In the genomic region with DNA sequence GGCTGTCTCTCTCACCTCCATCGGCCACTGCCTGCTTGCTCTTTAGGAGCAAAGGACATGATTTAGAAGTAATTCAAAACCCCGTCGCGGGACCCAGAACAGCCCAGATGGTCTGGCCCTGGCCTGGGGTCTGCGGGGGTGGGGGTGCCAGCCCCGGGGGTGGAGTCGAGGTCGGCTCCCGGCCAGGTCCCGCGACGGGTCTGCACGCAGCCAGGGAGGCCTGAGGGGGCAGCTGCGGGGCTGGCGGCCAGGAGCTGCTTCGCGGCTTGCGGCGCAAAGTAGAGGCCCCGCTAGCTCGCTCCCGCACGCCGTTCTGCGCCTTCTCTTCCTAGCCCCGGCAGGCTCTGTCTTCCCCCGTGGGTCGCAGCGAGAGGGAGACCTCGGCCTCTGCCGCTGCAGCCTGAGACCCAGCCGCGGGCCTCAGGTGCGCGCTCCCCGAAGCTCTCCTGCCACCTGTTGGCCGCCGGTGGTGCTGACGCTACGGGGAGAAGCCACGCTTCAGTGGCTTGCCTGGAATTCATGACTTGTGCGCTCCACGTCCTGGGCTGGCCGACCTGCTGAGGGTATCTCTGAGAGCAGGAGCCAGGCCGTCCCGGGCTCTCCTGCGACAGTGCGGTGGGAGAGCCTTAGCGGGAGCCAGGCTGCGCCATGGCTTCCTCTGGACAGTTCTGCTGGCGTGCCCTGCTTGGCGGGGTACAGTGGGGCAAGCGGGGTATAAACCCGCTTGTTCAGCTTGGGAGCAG, we compare ENCODE assay signal across 2 cellular contexts.
TF ChIP-seq lines count a peak whose summit lies in the region.

No MANE protein-coding gene starts in this region.

TF ChIP-seq in HEK293, 187 proteins besides CTCF, POLR2A, EP300 and RAD21 (continued from another document and continues in another):
- TF ChIP-seq, protein P1, sequence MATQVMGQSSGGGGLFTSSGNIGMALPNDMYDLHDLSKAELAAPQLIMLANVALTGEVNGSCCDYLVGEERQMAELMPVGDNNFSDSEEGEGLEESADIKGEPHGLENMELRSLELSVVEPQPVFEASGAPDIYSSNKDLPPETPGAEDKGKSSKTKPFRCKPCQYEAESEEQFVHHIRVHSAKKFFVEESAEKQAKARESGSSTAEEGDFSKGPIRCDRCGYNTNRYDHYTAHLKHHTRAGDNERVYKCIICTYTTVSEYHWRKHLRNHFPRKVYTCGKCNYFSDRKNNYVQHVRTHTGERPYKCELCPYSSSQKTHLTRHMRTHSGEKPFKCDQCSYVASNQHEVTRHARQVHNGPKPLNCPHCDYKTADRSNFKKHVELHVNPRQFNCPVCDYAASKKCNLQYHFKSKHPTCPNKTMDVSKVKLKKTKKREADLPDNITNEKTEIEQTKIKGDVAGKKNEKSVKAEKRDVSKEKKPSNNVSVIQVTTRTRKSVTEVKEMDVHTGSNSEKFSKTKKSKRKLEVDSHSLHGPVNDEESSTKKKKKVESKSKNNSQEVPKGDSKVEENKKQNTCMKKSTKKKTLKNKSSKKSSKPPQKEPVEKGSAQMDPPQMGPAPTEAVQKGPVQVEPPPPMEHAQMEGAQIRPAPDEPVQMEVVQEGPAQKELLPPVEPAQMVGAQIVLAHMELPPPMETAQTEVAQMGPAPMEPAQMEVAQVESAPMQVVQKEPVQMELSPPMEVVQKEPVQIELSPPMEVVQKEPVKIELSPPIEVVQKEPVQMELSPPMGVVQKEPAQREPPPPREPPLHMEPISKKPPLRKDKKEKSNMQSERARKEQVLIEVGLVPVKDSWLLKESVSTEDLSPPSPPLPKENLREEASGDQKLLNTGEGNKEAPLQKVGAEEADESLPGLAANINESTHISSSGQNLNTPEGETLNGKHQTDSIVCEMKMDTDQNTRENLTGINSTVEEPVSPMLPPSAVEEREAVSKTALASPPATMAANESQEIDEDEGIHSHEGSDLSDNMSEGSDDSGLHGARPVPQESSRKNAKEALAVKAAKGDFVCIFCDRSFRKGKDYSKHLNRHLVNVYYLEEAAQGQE (tag by site-specific recombination; IDR thresholded peaks at IDR 0.05) = peak; percentile 40
- TF ChIP-seq, protein P2, sequence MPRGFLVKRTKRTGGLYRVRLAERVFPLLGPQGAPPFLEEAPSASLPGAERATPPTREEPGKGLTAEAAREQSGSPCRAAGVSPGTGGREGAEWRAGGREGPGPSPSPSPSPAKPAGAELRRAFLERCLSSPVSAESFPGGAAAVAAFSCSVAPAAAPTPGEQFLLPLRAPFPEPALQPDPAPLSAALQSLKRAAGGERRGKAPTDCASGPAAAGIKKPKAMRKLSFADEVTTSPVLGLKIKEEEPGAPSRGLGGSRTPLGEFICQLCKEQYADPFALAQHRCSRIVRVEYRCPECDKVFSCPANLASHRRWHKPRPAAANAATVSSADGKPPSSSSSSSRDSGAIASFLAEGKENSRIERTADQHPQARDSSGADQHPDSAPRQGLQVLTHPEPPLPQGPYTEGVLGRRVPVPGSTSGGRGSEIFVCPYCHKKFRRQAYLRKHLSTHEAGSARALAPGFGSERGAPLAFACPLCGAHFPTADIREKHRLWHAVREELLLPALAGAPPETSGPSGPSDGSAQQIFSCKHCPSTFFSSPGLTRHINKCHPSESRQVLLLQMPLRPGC (tag by site-specific recombination; IDR thresholded peaks at IDR 0.05) = peak; percentile 43; the same call in 1 of the 2 replicates
- TF ChIP-seq ZNF791 (tag by site-specific recombination; IDR thresholded peaks at IDR 0.05) = no peak; the same call in 1 of the 2 replicates
- TF ChIP-seq ZNF341 (tag by site-specific recombination; IDR thresholded peaks at IDR 0.05; ENCODE audit: low read depth) = no peak
- peak; percentile 100 for TF ChIP-seq SCRT2 (tag by site-specific recombination; IDR thresholded peaks at IDR 0.05)
- TF ChIP-seq ZBTB8A (tag by site-specific recombination; IDR thresholded peaks at IDR 0.05) = peak; percentile 76
- TF ChIP-seq KLF1 (tag by site-specific recombination; IDR thresholded peaks at IDR 0.05) = no peak
- no peak for TF ChIP-seq IKZF3 (tag by site-specific recombination; IDR thresholded peaks at IDR 0.05)
- no peak for TF ChIP-seq ZNF830 (tag by site-specific recombination; IDR thresholded peaks at IDR 0.05; ENCODE audit: low read depth)
- TF ChIP-seq ZBTB48 (tag by site-specific recombination; IDR thresholded peaks at IDR 0.05) = peak; percentile 52; the same call in 1 of the 2 replicates
- peak; percentile 95 for TF ChIP-seq ZNF561 (tag by site-specific recombination; IDR thresholded peaks at IDR 0.05; ENCODE audit: borderline replicate concordance)
- no peak for TF ChIP-seq ZNF555 (tag by site-specific recombination; conservative IDR thresholded peaks at IDR 0.05)
- TF ChIP-seq ZNF214 (tag by site-specific recombination; IDR thresholded peaks at IDR 0.05; ENCODE audit: borderline replicate concordance) = no peak
- TF ChIP-seq ZNF221 (tag by site-specific recombination; IDR thresholded peaks at IDR 0.05; ENCODE audit: borderline replicate concordance) = no peak
- TF ChIP-seq YY1 (tag by site-specific recombination; IDR thresholded peaks at IDR 0.05) = peak; percentile 31; the same call in 1 of the 2 replicates
- TF ChIP-seq, protein P3, sequence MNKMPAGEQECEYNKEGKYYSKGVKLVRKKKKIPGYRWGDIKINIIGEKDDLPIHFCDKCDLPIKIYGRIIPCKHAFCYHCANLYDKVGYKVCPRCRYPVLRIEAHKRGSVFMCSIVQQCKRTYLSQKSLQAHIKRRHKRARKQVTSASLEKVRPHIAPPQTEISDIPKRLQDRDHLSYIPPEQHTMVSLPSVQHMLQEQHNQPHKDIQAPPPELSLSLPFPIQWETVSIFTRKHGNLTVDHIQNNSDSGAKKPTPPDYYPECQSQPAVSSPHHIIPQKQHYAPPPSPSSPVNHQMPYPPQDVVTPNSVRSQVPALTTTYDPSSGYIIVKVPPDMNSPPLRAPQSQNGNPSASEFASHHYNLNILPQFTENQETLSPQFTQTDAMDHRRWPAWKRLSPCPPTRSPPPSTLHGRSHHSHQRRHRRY (tag by site-specific recombination; IDR thresholded peaks at IDR 0.05) = no peak
- no peak for TF ChIP-seq ZNF239 (tag by site-specific recombination; IDR thresholded peaks at IDR 0.05)
- TF ChIP-seq HOXA7 (CRISPR knock-in tag; IDR thresholded peaks at IDR 0.05; ENCODE audit: borderline replicate concordance) = no peak
- TF ChIP-seq ZNF658 (tag by site-specific recombination; IDR thresholded peaks at IDR 0.05) = no peak
- peak; percentile 30; the same call in 1 of the 2 replicates for TF ChIP-seq ZNF121 (tag by site-specific recombination; IDR thresholded peaks at IDR 0.05)
- peak; percentile 90 for TF ChIP-seq GLIS2 (tag by site-specific recombination; IDR thresholded peaks at IDR 0.05)
- no peak for TF ChIP-seq ZFP3 (tag by site-specific recombination; IDR thresholded peaks at IDR 0.05; ENCODE audit: low read depth)
- TF ChIP-seq ZNF571 (tag by site-specific recombination; IDR thresholded peaks at IDR 0.05) = no peak
- no peak for TF ChIP-seq ZNF664 (tag by site-specific recombination; IDR thresholded peaks at IDR 0.05)
- TF ChIP-seq ZNF184 (tag by site-specific recombination; IDR thresholded peaks at IDR 0.05) = no peak
- peak; percentile 86; the same call in 1 of the 2 replicates for TF ChIP-seq ZBTB20 (tag by site-specific recombination; IDR thresholded peaks at IDR 0.05)
- no peak for TF ChIP-seq ZNF112 (tag by site-specific recombination; IDR thresholded peaks at IDR 0.05)

TF ChIP-seq in K562, 482 proteins besides CTCF, POLR2A, EP300 and RAD21 (continued from another document and continues in another):
- TF ChIP-seq, protein P4, sequence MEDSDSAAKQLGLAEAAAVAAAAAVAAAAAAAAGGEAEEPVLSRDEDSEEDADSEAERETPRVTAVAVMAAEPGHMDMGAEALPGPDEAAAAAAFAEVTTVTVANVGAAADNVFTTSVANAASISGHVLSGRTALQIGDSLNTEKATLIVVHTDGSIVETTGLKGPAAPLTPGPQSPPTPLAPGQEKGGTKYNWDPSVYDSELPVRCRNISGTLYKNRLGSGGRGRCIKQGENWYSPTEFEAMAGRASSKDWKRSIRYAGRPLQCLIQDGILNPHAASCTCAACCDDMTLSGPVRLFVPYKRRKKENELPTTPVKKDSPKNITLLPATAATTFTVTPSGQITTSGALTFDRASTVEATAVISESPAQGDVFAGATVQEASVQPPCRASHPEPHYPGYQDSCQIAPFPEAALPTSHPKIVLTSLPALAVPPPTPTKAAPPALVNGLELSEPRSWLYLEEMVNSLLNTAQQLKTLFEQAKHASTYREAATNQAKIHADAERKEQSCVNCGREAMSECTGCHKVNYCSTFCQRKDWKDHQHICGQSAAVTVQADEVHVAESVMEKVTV (CRISPR knock-in tag; IDR thresholded peaks at IDR 0.05) = peak; percentile 79
- TF ChIP-seq RBFOX2 (IDR thresholded peaks at IDR 0.05; ENCODE audit: low read depth, low read length) (peak; percentile 79), ZNF165 (CRISPR knock-in tag; IDR thresholded peaks at IDR 0.05; ENCODE audit: borderline replicate concordance) (no peak), PHF20 (IDR thresholded peaks at IDR 0.05; ENCODE audit: partially characterized antibody) (peak; percentile 31), CC2D1A (IDR thresholded peaks at IDR 0.05) (peak; percentile 81; the same call in 1 of the 2 replicates), ZNF263 (CRISPR knock-in tag; IDR thresholded peaks at IDR 0.05; ENCODE audit: borderline replicate concordance) (peak; percentile 36; the same call in 1 of the 2 replicates), ZFP30 (CRISPR knock-in tag; IDR thresholded peaks at IDR 0.05; ENCODE audit: borderline replicate concordance) (no peak), TEAD1 (CRISPR knock-in tag; IDR thresholded peaks at IDR 0.05) (peak in 1 of 2 experiments; percentile 92; a peak in 1 of 4 replicates), SMARCA5 (IDR thresholded peaks at IDR 0.05) (no peak), CBFA2T2 (conservative IDR thresholded peaks at IDR 0.05) (0 out of 2 replicates have a peak, but pooled peaks have one; percentile 2), CREB1 (IDR thresholded peaks at IDR 0.05) (peak; percentile 56; the same call in 1 of the 2 replicates), CREB1 (CRISPR knock-in tag; IDR thresholded peaks at IDR 0.05) (peak; percentile 71), DACH1 (IDR thresholded peaks at IDR 0.05; ENCODE audit: partially characterized antibody) (no peak), SPI1 (IDR thresholded peaks at IDR 0.05; ENCODE audit: borderline replicate concordance, low read depth, low read length) (no peak), RB1 (IDR thresholded peaks at IDR 0.05; ENCODE audit: low read depth) (peak; percentile 92), BCOR (IDR thresholded peaks at IDR 0.05) (0 out of 2 replicates have a peak, but pooled peaks have one; percentile 18), SUPT5H (IDR thresholded peaks at IDR 0.05) (no peak), SIN3A (IDR thresholded peaks at IDR 0.05; ENCODE audit: borderline replicate concordance in 2 of 2, control insufficient read depth in 1 of 2, low read depth in 2 of 2, low read length in 2 of 2) (peak in 1 of 2 experiments; percentile 37; a peak in 1 of 4 replicates), NRF1 (conservative IDR thresholded peaks at IDR 0.05 in 1 of 2, IDR thresholded peaks at IDR 0.05 in 1 of 2) (peak in 1 of 2 experiments; percentile 30; a peak in 1 of 4 replicates), NFIC (IDR thresholded peaks at IDR 0.05) (peak; percentile 43; the same call in 1 of the 2 replicates), RCOR1 (IDR thresholded peaks at IDR 0.05; ENCODE audit: borderline replicate concordance in 1 of 2, low read depth in 2 of 2, low read length in 2 of 2) (peak in 1 of 2 experiments; percentile 56; a peak in 2 of 4 replicates)
- TF ChIP-seq, protein P5, sequence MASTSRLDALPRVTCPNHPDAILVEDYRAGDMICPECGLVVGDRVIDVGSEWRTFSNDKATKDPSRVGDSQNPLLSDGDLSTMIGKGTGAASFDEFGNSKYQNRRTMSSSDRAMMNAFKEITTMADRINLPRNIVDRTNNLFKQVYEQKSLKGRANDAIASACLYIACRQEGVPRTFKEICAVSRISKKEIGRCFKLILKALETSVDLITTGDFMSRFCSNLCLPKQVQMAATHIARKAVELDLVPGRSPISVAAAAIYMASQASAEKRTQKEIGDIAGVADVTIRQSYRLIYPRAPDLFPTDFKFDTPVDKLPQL (IDR thresholded peaks at IDR 0.05; ENCODE audit: extremely low read depth, insufficient read length) = no peak
- TF ChIP-seq, protein P6, sequence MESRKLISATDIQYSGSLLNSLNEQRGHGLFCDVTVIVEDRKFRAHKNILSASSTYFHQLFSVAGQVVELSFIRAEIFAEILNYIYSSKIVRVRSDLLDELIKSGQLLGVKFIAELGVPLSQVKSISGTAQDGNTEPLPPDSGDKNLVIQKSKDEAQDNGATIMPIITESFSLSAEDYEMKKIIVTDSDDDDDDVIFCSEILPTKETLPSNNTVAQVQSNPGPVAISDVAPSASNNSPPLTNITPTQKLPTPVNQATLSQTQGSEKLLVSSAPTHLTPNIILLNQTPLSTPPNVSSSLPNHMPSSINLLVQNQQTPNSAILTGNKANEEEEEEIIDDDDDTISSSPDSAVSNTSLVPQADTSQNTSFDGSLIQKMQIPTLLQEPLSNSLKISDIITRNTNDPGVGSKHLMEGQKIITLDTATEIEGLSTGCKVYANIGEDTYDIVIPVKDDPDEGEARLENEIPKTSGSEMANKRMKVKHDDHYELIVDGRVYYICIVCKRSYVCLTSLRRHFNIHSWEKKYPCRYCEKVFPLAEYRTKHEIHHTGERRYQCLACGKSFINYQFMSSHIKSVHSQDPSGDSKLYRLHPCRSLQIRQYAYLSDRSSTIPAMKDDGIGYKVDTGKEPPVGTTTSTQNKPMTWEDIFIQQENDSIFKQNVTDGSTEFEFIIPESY (CRISPR knock-in tag; IDR thresholded peaks at IDR 0.05) = peak; percentile 99
- TF ChIP-seq, protein P7, sequence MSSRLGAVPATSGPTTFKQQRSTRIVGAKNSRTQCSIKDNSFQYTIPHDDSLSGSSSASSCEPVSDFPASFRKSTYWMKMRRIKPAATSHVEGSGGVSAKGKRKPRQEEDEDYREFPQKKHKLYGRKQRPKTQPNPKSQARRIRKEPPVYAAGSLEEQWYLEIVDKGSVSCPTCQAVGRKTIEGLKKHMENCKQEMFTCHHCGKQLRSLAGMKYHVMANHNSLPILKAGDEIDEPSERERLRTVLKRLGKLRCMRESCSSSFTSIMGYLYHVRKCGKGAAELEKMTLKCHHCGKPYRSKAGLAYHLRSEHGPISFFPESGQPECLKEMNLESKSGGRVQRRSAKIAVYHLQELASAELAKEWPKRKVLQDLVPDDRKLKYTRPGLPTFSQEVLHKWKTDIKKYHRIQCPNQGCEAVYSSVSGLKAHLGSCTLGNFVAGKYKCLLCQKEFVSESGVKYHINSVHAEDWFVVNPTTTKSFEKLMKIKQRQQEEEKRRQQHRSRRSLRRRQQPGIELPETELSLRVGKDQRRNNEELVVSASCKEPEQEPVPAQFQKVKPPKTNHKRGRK (tag; IDR thresholded peaks at IDR 0.05) = no peak
- TF ChIP-seq, protein P8, sequence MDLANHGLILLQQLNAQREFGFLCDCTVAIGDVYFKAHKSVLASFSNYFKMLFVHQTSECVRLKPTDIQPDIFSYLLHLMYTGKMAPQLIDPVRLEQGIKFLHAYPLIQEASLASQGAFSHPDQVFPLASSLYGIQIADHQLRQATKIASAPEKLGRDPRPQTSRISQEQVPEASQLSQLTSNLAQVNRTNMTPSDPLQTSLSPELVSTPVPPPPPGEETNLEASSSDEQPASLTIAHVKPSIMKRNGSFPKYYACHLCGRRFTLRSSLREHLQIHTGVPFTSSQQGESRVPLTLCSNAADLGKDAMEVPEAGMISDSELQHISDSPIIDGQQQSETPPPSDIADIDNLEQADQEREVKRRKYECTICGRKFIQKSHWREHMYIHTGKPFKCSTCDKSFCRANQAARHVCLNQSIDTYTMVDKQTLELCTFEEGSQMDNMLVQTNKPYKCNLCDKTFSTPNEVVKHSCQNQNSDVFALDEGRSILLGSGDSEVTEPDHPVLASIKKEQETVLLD (IDR thresholded peaks at IDR 0.05) = peak; percentile 32; the same call in 1 of the 2 replicates
- TF ChIP-seq, protein P9, sequence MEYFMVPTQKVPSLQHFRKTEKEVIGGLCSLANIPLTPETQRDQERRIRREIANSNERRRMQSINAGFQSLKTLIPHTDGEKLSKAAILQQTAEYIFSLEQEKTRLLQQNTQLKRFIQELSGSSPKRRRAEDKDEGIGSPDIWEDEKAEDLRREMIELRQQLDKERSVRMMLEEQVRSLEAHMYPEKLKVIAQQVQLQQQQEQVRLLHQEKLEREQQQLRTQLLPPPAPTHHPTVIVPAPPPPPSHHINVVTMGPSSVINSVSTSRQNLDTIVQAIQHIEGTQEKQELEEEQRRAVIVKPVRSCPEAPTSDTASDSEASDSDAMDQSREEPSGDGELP (CRISPR knock-in tag; IDR thresholded peaks at IDR 0.05; ENCODE audit: borderline replicate concordance) = peak; percentile 77
